Comparison of ENCODE assay signal across 11 cellular contexts in genomic region chr9:13140843-13141592, GRCh38.
DNase-seq lines count a peak whose midpoint lies in the region; ATAC-seq and TF ChIP-seq lines count a peak whose summit lies in the region.
"Had no signal": no experiment of that assay in that cellular context is flagged by ENCODE, and none has a peak within 500 bp of the region (broad histone marks: within the 10 kb centered on the region; RNA-seq: fewer than 3 reads in every experiment).

No MANE protein-coding gene starts in this region.

- peak overlapping the region; percentile 57 for H3K4me3 Mint-ChIP-seq in HFFc6

- H3K9me3 Mint-ChIP-seq in HFFc6: no peaks in the 10 kb centered on the region

- in situ Hi-C loops in GM13976 (cut with MboI; ENCODE audit: low sequenced_read_pairs, unreplicated experiment): no loop called here

- ATAC-seq in GM18907 (IDR thresholded peaks at IDR 0.05; ENCODE audit: unreplicated experiment): no peak
- ATAC-seq: activated naive CD4-positive, alpha-beta T cell treated with anti-CD3 and anti-CD28 coated beads, Interleukin-2, amount 50 U/mL, for 72 hours had no signal

- no peaks in the 10 kb centered on the region for H3K27me3 Mint-ChIP-seq in HFFc6 (ENCODE audit: insufficient read depth)

- H3K27ac Mint-ChIP-seq in HFFc6: peak overlapping the region; percentile 76
- H3K27ac Mint-ChIP-seq: activated naive CD4-positive, alpha-beta T cell treated with anti-CD3 and anti-CD28 coated beads, Interleukin-2, amount 50 U/mL, for 72 hours had no signal

- POLR2A ChIA-PET in GM10248 (lab: Yijun Ruan, JAX): no interaction called here

- peaks cover 10% of the 10 kb centered on the region for H3K36me3 Mint-ChIP-seq in HFFc6 (ENCODE audit: low read depth)
- H3K36me3 Mint-ChIP-seq: activated naive CD4-positive, alpha-beta T cell treated with anti-CD3 and anti-CD28 coated beads, Interleukin-2, amount 50 U/mL, for 72 hours had no signal

- CTCF ChIA-PET in GM10248 (lab: Yijun Ruan, JAX): no interaction called here

- H3K4me1 Mint-ChIP-seq in HFFc6 (ENCODE audit: low read depth): peaks cover 33% of the 10 kb centered on the region

- TF ChIP-seq CTCF in HFFc6 (IDR thresholded peaks at IDR 0.05): no peak
- no peak for TF ChIP-seq CTCF in GM10248 (IDR thresholded peaks at IDR 0.05; ENCODE audit: control extremely low read depth, extremely low read depth, low read depth, missing control alignments)
- TF ChIP-seq CTCF in GM13976 (IDR thresholded peaks at IDR 0.05; ENCODE audit: borderline replicate concordance, control extremely low read depth, extremely low read depth, insufficient read depth, missing control alignments): no peak

- DNase-seq in HFFc6 (no peak), amniotic epithelial cell (ENCODE audit: low read depth) (peak; percentile 40), globus pallidus (ENCODE audit: low spot score) (peak; percentile 69), renal cortical epithelial cell (ENCODE audit: low read depth) (peak; percentile 37), GM10248 (ENCODE audit: extremely low spot score) (no peak), GM13976 (ENCODE audit: low spot score) (no peak)
- no peak for DNase-seq in activated CD8-positive, alpha-beta memory T cell treated with anti-CD3 and anti-CD28 coated beads, Interleukin-2, amount 50 U/mL, for 4 hours
- DNase-seq: C1 segment of cervical spinal cord, Kasumi-1 had no signal

Comparison
In these comparisons a context has a peak if more than half of its experiments do, and no peak if none do; other contexts are left out.
1. DNase-seq: peak in amniotic epithelial cell (single experiment), globus pallidus (single experiment) and renal cortical epithelial cell (single experiment); none in HFFc6 (single experiment), GM10248 (single experiment), activated CD8-positive, alpha-beta memory T cell treated with anti-CD3 and anti-CD28 coated beads, Interleukin-2, amount 50 U/mL, for 4 hours (single experiment) and GM13976 (single experiment).